1 cellular context compared by ENCODE assay signal in the genomic region with DNA sequence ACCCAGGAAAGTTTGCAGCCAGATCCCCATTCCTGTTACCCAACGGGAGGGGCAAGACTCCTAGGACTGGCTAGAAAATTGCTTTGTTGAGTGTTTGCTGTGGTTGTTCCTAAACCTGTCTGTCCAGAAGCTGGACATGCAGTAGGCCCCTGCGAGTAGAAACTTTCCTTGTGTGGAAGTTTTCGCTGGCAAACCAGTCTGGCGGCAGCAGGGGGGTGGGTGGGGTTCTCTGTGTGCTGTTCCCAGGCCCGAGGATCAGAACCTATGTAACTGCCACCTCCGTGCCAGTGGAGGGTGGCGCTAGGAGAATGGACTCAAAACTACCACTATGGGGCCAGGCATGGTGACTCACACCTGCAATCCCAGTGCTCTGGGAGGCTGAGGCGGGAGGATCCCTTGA.
TF ChIP-seq lines count a peak whose summit lies in the region.

No MANE protein-coding gene starts in this region.

TF ChIP-seq in HEK293, 187 proteins besides CTCF, POLR2A, EP300 and RAD21 (continued from another document):
- TF ChIP-seq ZBTB48 (tag by site-specific recombination; IDR thresholded peaks at IDR 0.05) (no peak), ZNF24 (tag by site-specific recombination; IDR thresholded peaks at IDR 0.05) (no peak), ZNF776 (tag by site-specific recombination; IDR thresholded peaks at IDR 0.05; ENCODE audit: borderline replicate concordance) (no peak)
- TF ChIP-seq, protein P1, sequence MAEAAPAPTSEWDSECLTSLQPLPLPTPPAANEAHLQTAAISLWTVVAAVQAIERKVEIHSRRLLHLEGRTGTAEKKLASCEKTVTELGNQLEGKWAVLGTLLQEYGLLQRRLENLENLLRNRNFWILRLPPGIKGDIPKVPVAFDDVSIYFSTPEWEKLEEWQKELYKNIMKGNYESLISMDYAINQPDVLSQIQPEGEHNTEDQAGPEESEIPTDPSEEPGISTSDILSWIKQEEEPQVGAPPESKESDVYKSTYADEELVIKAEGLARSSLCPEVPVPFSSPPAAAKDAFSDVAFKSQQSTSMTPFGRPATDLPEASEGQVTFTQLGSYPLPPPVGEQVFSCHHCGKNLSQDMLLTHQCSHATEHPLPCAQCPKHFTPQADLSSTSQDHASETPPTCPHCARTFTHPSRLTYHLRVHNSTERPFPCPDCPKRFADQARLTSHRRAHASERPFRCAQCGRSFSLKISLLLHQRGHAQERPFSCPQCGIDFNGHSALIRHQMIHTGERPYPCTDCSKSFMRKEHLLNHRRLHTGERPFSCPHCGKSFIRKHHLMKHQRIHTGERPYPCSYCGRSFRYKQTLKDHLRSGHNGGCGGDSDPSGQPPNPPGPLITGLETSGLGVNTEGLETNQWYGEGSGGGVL (tag by site-specific recombination; IDR thresholded peaks at IDR 0.05) = no peak
- TF ChIP-seq, protein P2, sequence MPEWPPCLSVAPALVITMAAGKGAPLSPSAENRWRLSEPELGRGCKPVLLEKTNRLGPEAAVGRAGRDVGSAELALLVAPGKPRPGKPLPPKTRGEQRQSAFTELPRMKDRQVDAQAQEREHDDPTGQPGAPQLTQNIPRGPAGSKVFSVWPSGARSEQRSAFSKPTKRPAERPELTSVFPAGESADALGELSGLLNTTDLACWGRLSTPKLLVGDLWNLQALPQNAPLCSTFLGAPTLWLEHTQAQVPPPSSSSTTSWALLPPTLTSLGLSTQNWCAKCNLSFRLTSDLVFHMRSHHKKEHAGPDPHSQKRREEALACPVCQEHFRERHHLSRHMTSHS (tag by site-specific recombination; IDR thresholded peaks at IDR 0.05) = no peak
